ENCODE assay signal across 9 cellular contexts in the genomic region with DNA sequence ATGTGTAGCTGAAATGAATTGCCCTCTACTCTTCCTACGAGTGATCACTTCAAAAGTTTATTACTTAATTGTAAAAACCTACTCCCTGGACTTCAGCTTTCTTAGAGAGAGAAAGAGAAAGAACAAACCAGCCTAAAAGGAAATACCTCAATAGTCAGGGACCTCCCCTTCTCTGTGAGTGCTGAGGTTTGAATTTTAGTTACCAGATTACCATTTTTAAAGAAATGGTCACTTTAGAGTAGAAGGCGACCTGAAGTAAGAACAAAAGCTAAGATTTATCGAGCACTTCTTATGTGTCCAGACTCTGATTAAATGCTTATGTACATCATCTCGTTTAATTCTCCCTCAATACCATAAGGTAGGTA. TPM values are rescaled to one million over a fixed set of nuclear protein-coding genes. Genes with fewer than 3 reads are reported as not detected.
DNase-seq lines count a peak whose midpoint lies in the region; ATAC-seq and TF ChIP-seq lines count a peak whose summit lies in the region.
"Had no signal": no experiment of that assay in that cellular context is flagged by ENCODE, and none has a peak within 500 bp of the region (broad histone marks: within the 10 kb centered on the region; RNA-seq: fewer than 3 reads in every experiment).

No MANE protein-coding gene starts in this region.

- intact Hi-C loops in left colon (cut with DNase I, micrococcal nuclease) (no loop called here), ovary (cut with DNase I) (no loop called here)

- peak in 1 of 2 donors; percentile 15 for ATAC-seq in activated naive CD4-positive, alpha-beta T cell treated with anti-CD3 and anti-CD28 coated beads, Interleukin-2, amount 50 U/mL, for 72 hours
- ATAC-seq in left colon: peak; percentile 61

- peaks cover 61% of the 10 kb centered on the region for H3K4me1 ChIP-seq in thymus (ENCODE audit: control insufficient read depth, insufficient read depth, low read length)
- H3K4me1 ChIP-seq in ovary (ENCODE audit: insufficient read depth): peaks cover 11% of the 10 kb centered on the region

- peak overlapping the region; percentile 61 for H3K4me3 Mint-ChIP-seq in activated T-cell treated with anti-CD3 and anti-CD28 coated beads, Interleukin-2, amount 50 U/mL, for 24 hours

- H3K4me3 ChIP-seq in thymus (ENCODE audit: low read length): peak overlapping the region; percentile 13
- no peak overlapping the region for H3K4me3 ChIP-seq in ovary
- H3K4me3 ChIP-seq: MG63 had no signal

- WGBS in thymus: 63% methylated on average over 4 of the region's 4 CpGs
- 74 to 80% (median 77%) methylated on average over 4 of the region's 4 CpGs for WGBS in ovary, 3 donors

- TF ChIP-seq EP300 in ovary (IDR thresholded peaks at IDR 0.05): no peak

- H3K27ac ChIP-seq in thymus (ENCODE audit: low read depth) (peak overlapping the region; percentile 92), ovary (no peak overlapping the region)

- no peaks in the 10 kb centered on the region for H3K27me3 Mint-ChIP-seq in activated T-cell treated with anti-CD3 and anti-CD28 coated beads, Interleukin-2, amount 50 U/mL, for 24 hours

- H3K4me1 Mint-ChIP-seq in activated T-cell treated with anti-CD3 and anti-CD28 coated beads, Interleukin-2, amount 50 U/mL, for 24 hours (ENCODE audit: low read depth): peaks cover 89% of the 10 kb centered on the region

- H3K27ac Mint-ChIP-seq in activated T-cell treated with anti-CD3 and anti-CD28 coated beads, Interleukin-2, amount 50 U/mL, for 24 hours: peak overlapping the region; percentile 96
- peak overlapping the region; percentile 89 to 96 for H3K27ac Mint-ChIP-seq in activated naive CD4-positive, alpha-beta T cell treated with anti-CD3 and anti-CD28 coated beads, Interleukin-2, amount 50 U/mL, for 72 hours

- H3K36me3 Mint-ChIP-seq in activated T-cell treated with anti-CD3 and anti-CD28 coated beads, Interleukin-2, amount 50 U/mL, for 24 hours (ENCODE audit: low read depth): peaks cover 41% of the 10 kb centered on the region
- H3K36me3 Mint-ChIP-seq in activated naive CD4-positive, alpha-beta T cell treated with anti-CD3 and anti-CD28 coated beads, Interleukin-2, amount 50 U/mL, for 72 hours: peaks cover 0 to 9% of the 10 kb centered on the region in 2 donors

- no peak for TF ChIP-seq POLR2A in ovary (IDR thresholded peaks at IDR 0.05)

- no peaks in the 10 kb centered on the region for H3K9me3 ChIP-seq in thymus (ENCODE audit: control insufficient read depth)
- H3K9me3 ChIP-seq in ovary: no peaks in the 10 kb centered on the region
- H3K9me3 ChIP-seq: MG63 had no signal

- no peaks in the 10 kb centered on the region for H3K9me3 Mint-ChIP-seq in activated T-cell treated with anti-CD3 and anti-CD28 coated beads, Interleukin-2, amount 50 U/mL, for 24 hours
- no peaks in the 10 kb centered on the region for H3K9me3 Mint-ChIP-seq in activated naive CD4-positive, alpha-beta T cell treated with anti-CD3 and anti-CD28 coated beads, Interleukin-2, amount 50 U/mL, for 72 hours

- no peaks in the 10 kb centered on the region for H3K27me3 ChIP-seq in thymus (ENCODE audit: control insufficient read depth, insufficient read depth)
- no peaks in the 10 kb centered on the region for H3K27me3 ChIP-seq in ovary
- H3K27me3 ChIP-seq: MG63 had no signal

- no peaks in the 10 kb centered on the region for H3K36me3 ChIP-seq in thymus (ENCODE audit: control insufficient read depth, insufficient read depth)
- H3K36me3 ChIP-seq in ovary: no peaks in the 10 kb centered on the region
- H3K36me3 ChIP-seq: MG63 had no signal

- no peak for DNase-seq in activated T-cell treated with anti-CD3 and anti-CD28 coated beads, Interleukin-2, amount 50 U/mL, for 24 hours
- DNase-seq in activated T-cell treated with anti-CD3 and anti-CD28 coated beads for 4 hours: no peak
- no peak for DNase-seq in activated naive CD4-positive, alpha-beta T cell treated with anti-CD3 and anti-CD28 coated beads, Interleukin-2, amount 50 U/mL, for 72 hours (ENCODE audit: low spot score in 2 of 2)
- DNase-seq in left colon: no peak
- DNase-seq in C1 segment of cervical spinal cord (lab: John Stamatoyannopoulos, UW): no peak
- no peak for DNase-seq in ovary
- no peak for DNase-seq in stimulated activated CD8-positive, alpha-beta memory T cell treated with anti-CD3 and anti-CD28 coated beads, Interleukin-4, amount 100 ng/mL, for 48 hours
- DNase-seq: MG63 had no signal

- TF ChIP-seq CTCF in ovary (IDR thresholded peaks at IDR 0.05): no peak

RNA-seq across cellular contexts. Expression of gene RAPGEF1, which starts 11.3 kb away (rescaled TPM):
- total RNA-seq in activated naive CD4-positive, alpha-beta T cell treated with anti-CD3 and anti-CD28 coated beads, Interleukin-2, amount 50 U/mL, for 72 hours: 100 to 1,000 TPM in 1 of 2 donors, 10 to 100 TPM in 1; 45.8 to 105 TPM
- total RNA-seq in left colon (10 to 100 TPM; 61.2 to 75.0 TPM), ovary (10 to 100 TPM; 17.0 to 64.4 (median 37.2) TPM)
- polyA plus RNA-seq in thymus (25.9 TPM), ovary (10 to 100 TPM; 23.6 to 33.8 TPM)
